20 cellular contexts compared by ENCODE assay signal in genomic region chr6:75419408-75419807, GRCh38.
"Had no signal": no experiment of that assay in that cellular context is flagged by ENCODE, and none has a peak within 500 bp of the region (broad histone marks: within the 10 kb centered on the region; RNA-seq: fewer than 3 reads in every experiment).

No MANE protein-coding gene starts in this region.

- H3K27me3 ChIP-seq: esophagus squamous epithelium, foreskin keratinocyte, left lung, right lobe of liver, transverse colon had no signal

- H3K27ac Mint-ChIP-seq: dendritic cell treated with granulocyte-macrophage colony-stimulating factor and Interleukin-4, amounts not matched to agents 40 ng/mL and 50 ng/mL, for 4 days; effector memory CD8-positive, alpha-beta T cell; naive thymus-derived CD4-positive, alpha-beta T cell; stimulated activated memory B cell treated with anti-CD40 and anti-IgM and Interleukin-4, amounts not matched to agents 10 μg/mL and 1 μg/mL and 100 μg/mL, for 72 hours; stimulated activated naive CD8-positive, alpha-beta T cell treated with anti-CD3 and anti-CD28 coated beads, Interleukin-15, Interleukin-2, amounts not matched to agents 100 ng/mL and 50 ng/mL, for 24 hours had no signal

- H3K4me3 Mint-ChIP-seq: central memory CD8-positive, alpha-beta T cell; dendritic cell treated with granulocyte-macrophage colony-stimulating factor and Interleukin-4, amounts not matched to agents 40 ng/mL and 50 ng/mL, for 4 days; effector memory CD8-positive, alpha-beta T cell; naive thymus-derived CD4-positive, alpha-beta T cell; neural crest cell; stimulated activated memory B cell treated with anti-CD40 and anti-IgM and Interleukin-4, amounts not matched to agents 10 μg/mL and 1 μg/mL and 100 μg/mL, for 72 hours; stimulated activated naive CD8-positive, alpha-beta T cell treated with anti-CD3 and anti-CD28 coated beads, Interleukin-15, Interleukin-2, amounts not matched to agents 100 ng/mL and 50 ng/mL, for 24 hours had no signal

- H3K36me3 Mint-ChIP-seq: naive thymus-derived CD4-positive, alpha-beta T cell; stimulated activated memory B cell treated with anti-CD40 and anti-IgM and Interleukin-4, amounts not matched to agents 10 μg/mL and 1 μg/mL and 100 μg/mL, for 72 hours had no signal

- H3K4me3 ChIP-seq: esophagus squamous epithelium, left lung, lung, right lobe of liver, transverse colon had no signal

- DNase-seq: effector memory CD8-positive, alpha-beta T cell; esophagus squamous epithelium; foreskin keratinocyte; head of caudate nucleus; hypothalamus; kidney glomerular epithelial cell; left lung; mesendoderm; naive thymus-derived CD4-positive, alpha-beta T cell; right lobe of liver; stimulated activated CD4-positive, alpha-beta T cell treated with anti-CD3 and anti-CD28 coated beads, Interleukin-15, amount 100 ng/mL, for 24 hours; stimulated activated CD4-positive, alpha-beta T cell treated with anti-CD3 and anti-CD28 coated beads, Interleukin-1b, Interleukin-23, amount 100 ng/mL, for 48 hours; stimulated activated CD4-positive, alpha-beta T cell treated with anti-CD3 and anti-CD28 coated beads, Interleukin-4, amount 100 ng/mL, for 24 hours; transverse colon had no signal

- H3K9me3 ChIP-seq: esophagus squamous epithelium, left lung, right lobe of liver, transverse colon had no signal

- H3K27me3 Mint-ChIP-seq: dendritic cell treated with granulocyte-macrophage colony-stimulating factor and Interleukin-4, amounts not matched to agents 40 ng/mL and 50 ng/mL, for 4 days had no signal

- ATAC-seq: effector memory CD8-positive, alpha-beta T cell; foreskin keratinocyte; left lung; naive thymus-derived CD4-positive, alpha-beta T cell; right lobe of liver; stimulated activated memory B cell treated with anti-CD40 and anti-IgM and Interleukin-4, amounts not matched to agents 10 μg/mL and 1 μg/mL and 100 μg/mL, for 72 hours had no signal

- H3K27ac ChIP-seq: esophagus squamous epithelium, foreskin keratinocyte, left lung, right lobe of liver, transverse colon had no signal

- H3K4me1 ChIP-seq: right lobe of liver had no signal

- H3K36me3 ChIP-seq: esophagus squamous epithelium, left lung, right lobe of liver, transverse colon had no signal

- H3K4me1 Mint-ChIP-seq: central memory CD8-positive, alpha-beta T cell; naive thymus-derived CD4-positive, alpha-beta T cell; stimulated activated memory B cell treated with anti-CD40 and anti-IgM and Interleukin-4, amounts not matched to agents 10 μg/mL and 1 μg/mL and 100 μg/mL, for 72 hours had no signal

- H3K9me3 Mint-ChIP-seq: central memory CD8-positive, alpha-beta T cell; dendritic cell treated with granulocyte-macrophage colony-stimulating factor and Interleukin-4, amounts not matched to agents 40 ng/mL and 50 ng/mL, for 4 days; effector memory CD8-positive, alpha-beta T cell; naive thymus-derived CD4-positive, alpha-beta T cell; neural crest cell; stimulated activated memory B cell treated with anti-CD40 and anti-IgM and Interleukin-4, amounts not matched to agents 10 μg/mL and 1 μg/mL and 100 μg/mL, for 72 hours; stimulated activated naive CD8-positive, alpha-beta T cell treated with anti-CD3 and anti-CD28 coated beads, Interleukin-15, Interleukin-2, amounts not matched to agents 100 ng/mL and 50 ng/mL, for 24 hours had no signal
